Comparison of ENCODE assay signal across 3 cellular contexts in the genomic region with DNA sequence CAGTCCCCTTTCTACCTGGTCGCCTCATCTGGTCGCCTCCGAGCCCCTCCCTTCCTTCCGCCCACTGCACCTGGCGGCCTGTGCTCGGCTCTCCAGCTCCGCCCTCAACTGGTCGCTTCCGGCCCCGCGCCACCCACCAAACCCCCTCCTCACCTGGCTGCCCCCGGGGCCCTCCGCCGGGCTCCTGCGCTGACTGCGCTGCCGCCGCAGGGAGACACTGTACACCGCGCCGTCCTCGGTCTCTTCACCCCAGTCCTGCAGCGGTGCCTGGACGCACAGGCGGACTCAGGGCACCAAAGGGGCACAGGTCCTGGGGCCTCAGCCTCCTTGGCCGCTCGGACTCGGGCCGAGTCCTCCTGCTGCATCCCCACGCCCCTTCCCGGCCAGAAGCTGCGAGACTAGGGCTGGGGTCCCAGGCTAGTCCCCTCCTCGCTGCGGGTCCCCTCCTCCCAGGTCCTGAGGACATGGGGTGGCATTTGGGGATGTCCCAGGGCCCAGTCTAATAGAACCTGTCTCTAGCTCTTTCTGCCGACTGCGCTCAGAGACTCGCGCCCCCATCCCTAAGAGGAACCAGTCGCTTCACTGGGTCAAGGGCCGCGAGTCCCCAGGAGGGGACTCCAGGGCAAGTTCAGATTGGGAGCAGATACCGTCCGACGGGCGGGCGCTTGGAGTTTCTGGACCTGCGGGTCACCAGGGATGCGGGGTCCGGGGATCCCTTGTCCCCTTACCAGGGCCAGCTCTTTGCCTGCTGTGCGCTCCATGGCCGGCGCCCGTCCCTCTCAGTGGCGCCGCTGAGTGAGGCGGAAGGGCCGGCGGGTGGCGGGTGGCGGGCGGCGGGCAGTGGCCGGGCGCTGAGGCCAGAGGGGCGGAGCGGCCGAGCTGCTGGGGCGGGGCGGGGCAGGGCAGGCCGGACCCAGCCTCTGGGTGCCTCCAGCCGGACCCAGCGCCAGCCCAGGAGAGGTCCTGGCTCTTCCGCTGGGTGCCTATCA.
TF ChIP-seq lines count a peak whose summit lies in the region.

A gene with protein sequence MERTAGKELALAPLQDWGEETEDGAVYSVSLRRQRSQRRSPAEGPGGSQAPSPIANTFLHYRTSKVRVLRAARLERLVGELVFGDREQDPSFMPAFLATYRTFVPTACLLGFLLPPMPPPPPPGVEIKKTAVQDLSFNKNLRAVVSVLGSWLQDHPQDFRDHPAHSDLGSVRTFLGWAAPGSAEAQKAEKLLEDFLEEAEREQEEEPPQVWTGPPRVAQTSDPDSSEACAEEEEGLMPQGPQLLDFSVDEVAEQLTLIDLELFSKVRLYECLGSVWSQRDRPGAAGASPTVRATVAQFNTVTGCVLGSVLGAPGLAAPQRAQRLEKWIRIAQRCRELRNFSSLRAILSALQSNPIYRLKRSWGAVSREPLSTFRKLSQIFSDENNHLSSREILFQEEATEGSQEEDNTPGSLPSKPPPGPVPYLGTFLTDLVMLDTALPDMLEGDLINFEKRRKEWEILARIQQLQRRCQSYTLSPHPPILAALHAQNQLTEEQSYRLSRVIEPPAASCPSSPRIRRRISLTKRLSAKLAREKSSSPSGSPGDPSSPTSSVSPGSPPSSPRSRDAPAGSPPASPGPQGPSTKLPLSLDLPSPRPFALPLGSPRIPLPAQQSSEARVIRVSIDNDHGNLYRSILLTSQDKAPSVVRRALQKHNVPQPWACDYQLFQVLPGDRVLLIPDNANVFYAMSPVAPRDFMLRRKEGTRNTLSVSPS (minus strand): TSS at position 797 of the 989 bp plus-strand sequence. CDS start 36 bp downstream, at position 761.

TF ChIP-seq in Ishikawa, 13 proteins besides CTCF, POLR2A, EP300 and RAD21:
- 0 out of 2 replicates have a peak, but pooled peaks have one; percentile 39 for TF ChIP-seq EGR1 (IDR thresholded peaks at IDR 0.05)
- TF ChIP-seq FOXM1 (IDR thresholded peaks at IDR 0.05; ENCODE audit: borderline replicate concordance, low read depth): no peak
- TF ChIP-seq NFIC (IDR thresholded peaks at IDR 0.05): no peak
- 0 out of 2 replicates have a peak, but pooled peaks have one; percentile 29 for TF ChIP-seq YY1 (IDR thresholded peaks at IDR 0.05; ENCODE audit: low read depth)
- TF ChIP-seq ZBTB7A (IDR thresholded peaks at IDR 0.05; ENCODE audit: low read depth): peak; percentile 99
- TF ChIP-seq TAF1 (IDR thresholded peaks at IDR 0.05; ENCODE audit: low read depth): peak; percentile 2; the same call in 1 of the 2 replicates
- no peak for TF ChIP-seq TEAD4 (IDR thresholded peaks at IDR 0.05)
- TF ChIP-seq TCF12 (IDR thresholded peaks at IDR 0.05; ENCODE audit: low read depth): peak; percentile 24; the same call in 1 of the 2 replicates
- TF ChIP-seq, protein P1, sequence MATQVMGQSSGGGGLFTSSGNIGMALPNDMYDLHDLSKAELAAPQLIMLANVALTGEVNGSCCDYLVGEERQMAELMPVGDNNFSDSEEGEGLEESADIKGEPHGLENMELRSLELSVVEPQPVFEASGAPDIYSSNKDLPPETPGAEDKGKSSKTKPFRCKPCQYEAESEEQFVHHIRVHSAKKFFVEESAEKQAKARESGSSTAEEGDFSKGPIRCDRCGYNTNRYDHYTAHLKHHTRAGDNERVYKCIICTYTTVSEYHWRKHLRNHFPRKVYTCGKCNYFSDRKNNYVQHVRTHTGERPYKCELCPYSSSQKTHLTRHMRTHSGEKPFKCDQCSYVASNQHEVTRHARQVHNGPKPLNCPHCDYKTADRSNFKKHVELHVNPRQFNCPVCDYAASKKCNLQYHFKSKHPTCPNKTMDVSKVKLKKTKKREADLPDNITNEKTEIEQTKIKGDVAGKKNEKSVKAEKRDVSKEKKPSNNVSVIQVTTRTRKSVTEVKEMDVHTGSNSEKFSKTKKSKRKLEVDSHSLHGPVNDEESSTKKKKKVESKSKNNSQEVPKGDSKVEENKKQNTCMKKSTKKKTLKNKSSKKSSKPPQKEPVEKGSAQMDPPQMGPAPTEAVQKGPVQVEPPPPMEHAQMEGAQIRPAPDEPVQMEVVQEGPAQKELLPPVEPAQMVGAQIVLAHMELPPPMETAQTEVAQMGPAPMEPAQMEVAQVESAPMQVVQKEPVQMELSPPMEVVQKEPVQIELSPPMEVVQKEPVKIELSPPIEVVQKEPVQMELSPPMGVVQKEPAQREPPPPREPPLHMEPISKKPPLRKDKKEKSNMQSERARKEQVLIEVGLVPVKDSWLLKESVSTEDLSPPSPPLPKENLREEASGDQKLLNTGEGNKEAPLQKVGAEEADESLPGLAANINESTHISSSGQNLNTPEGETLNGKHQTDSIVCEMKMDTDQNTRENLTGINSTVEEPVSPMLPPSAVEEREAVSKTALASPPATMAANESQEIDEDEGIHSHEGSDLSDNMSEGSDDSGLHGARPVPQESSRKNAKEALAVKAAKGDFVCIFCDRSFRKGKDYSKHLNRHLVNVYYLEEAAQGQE (IDR thresholded peaks at IDR 0.05; ENCODE audit: low read depth): no peak
- TF ChIP-seq, protein P2, sequence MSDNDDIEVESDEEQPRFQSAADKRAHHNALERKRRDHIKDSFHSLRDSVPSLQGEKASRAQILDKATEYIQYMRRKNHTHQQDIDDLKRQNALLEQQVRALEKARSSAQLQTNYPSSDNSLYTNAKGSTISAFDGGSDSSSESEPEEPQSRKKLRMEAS (IDR thresholded peaks at IDR 0.05): peak; percentile 32; the same call in 1 of the 2 replicates

TF ChIP-seq in K562, 482 proteins besides CTCF, POLR2A, EP300 and RAD21:
- TF ChIP-seq SMARCE1 (IDR thresholded peaks at IDR 0.05) (no peak), ZEB2 (IDR thresholded peaks at IDR 0.05) (no peak), KLF1 (tag; IDR thresholded peaks at IDR 0.05) (no peak), EGR1 (conservative IDR thresholded peaks at IDR 0.05) (0 out of 2 replicates have a peak, but pooled peaks have one; percentile 14), JUND (IDR thresholded peaks at IDR 0.05; ENCODE audit: borderline replicate concordance, low read depth, low read length) (no peak), JUND (tag; IDR thresholded peaks at IDR 0.05; ENCODE audit: borderline replicate concordance, low read depth, low read length) (no peak), SNRNP70 (optimal IDR thresholded peaks at IDR 0.05; ENCODE audit: low read depth, low read length) (no peak), ZNF384 (IDR thresholded peaks at IDR 0.05; ENCODE audit: low read depth, low read length) (no peak)
- TF ChIP-seq, protein P3, sequence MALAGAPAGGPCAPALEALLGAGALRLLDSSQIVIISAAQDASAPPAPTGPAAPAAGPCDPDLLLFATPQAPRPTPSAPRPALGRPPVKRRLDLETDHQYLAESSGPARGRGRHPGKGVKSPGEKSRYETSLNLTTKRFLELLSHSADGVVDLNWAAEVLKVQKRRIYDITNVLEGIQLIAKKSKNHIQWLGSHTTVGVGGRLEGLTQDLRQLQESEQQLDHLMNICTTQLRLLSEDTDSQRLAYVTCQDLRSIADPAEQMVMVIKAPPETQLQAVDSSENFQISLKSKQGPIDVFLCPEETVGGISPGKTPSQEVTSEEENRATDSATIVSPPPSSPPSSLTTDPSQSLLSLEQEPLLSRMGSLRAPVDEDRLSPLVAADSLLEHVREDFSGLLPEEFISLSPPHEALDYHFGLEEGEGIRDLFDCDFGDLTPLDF (CRISPR knock-in tag; IDR thresholded peaks at IDR 0.05): no peak
- TF ChIP-seq, protein P4, sequence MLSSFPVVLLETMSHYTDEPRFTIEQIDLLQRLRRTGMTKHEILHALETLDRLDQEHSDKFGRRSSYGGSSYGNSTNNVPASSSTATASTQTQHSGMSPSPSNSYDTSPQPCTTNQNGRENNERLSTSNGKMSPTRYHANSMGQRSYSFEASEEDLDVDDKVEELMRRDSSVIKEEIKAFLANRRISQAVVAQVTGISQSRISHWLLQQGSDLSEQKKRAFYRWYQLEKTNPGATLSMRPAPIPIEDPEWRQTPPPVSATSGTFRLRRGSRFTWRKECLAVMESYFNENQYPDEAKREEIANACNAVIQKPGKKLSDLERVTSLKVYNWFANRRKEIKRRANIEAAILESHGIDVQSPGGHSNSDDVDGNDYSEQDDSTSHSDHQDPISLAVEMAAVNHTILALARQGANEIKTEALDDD (IDR thresholded peaks at IDR 0.05): no peak

TF ChIP-seq in liver, 16 proteins besides CTCF, POLR2A, EP300 and RAD21:
- TF ChIP-seq RXRA (IDR thresholded peaks at IDR 0.05) (peak in 1 of 2 donors; percentile 29), TAF1 (conservative IDR thresholded peaks at IDR 0.05) (peak; percentile 38)
- TF ChIP-seq, protein P5, sequence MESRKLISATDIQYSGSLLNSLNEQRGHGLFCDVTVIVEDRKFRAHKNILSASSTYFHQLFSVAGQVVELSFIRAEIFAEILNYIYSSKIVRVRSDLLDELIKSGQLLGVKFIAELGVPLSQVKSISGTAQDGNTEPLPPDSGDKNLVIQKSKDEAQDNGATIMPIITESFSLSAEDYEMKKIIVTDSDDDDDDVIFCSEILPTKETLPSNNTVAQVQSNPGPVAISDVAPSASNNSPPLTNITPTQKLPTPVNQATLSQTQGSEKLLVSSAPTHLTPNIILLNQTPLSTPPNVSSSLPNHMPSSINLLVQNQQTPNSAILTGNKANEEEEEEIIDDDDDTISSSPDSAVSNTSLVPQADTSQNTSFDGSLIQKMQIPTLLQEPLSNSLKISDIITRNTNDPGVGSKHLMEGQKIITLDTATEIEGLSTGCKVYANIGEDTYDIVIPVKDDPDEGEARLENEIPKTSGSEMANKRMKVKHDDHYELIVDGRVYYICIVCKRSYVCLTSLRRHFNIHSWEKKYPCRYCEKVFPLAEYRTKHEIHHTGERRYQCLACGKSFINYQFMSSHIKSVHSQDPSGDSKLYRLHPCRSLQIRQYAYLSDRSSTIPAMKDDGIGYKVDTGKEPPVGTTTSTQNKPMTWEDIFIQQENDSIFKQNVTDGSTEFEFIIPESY (IDR thresholded peaks at IDR 0.05): no peak
